ENCODE assay signal across 18 cellular contexts in genomic region chr15:86398986-86399677, GRCh38.
DNase-seq lines count a peak whose midpoint lies in the region; ATAC-seq and TF ChIP-seq lines count a peak whose summit lies in the region.
"Had no signal": no experiment of that assay in that cellular context is flagged by ENCODE, and none has a peak within 500 bp of the region (broad histone marks: within the 10 kb centered on the region; RNA-seq: fewer than 3 reads in every experiment).

No MANE protein-coding gene starts in this region.

- H3K27ac ChIP-seq in VCaP (peak overlapping the region; percentile 96), heart left ventricle (no peak overlapping the region), testis (no peak overlapping the region)
- H3K27ac ChIP-seq: A549 had no signal

- H3K36me3 ChIP-seq in heart left ventricle (no peaks in the 10 kb centered on the region), testis (ENCODE audit: low read depth, missing control alignments) (no peaks in the 10 kb centered on the region)
- H3K36me3 ChIP-seq: MG63 had no signal

- DNase-seq in heart left ventricle (peak in 2 of 5 donors; percentile 24 to 41), posterior vena cava (ENCODE audit: low spot score) (peak; percentile 79), testis (peak; percentile 26), NCI-H524 treated with DMSO at 0.1 percent for 48 hours (lab: John Stamatoyannopoulos, UW) (no peak)
- DNase-seq: IMR-90, MG63, NCI-H1417, NCI-H187, NCI-H446, NCI-H526 treated with DMSO at 0.1 percent for 48 hours, OCI-M1, SIG-M5 had no signal

- TF ChIP-seq POLR2A in heart left ventricle (IDR thresholded peaks at IDR 0.05), result no peak
- no peak for TF ChIP-seq POLR2A in testis (IDR thresholded peaks at IDR 0.05)

- H3K9me3 ChIP-seq in heart left ventricle, result no peaks in the 10 kb centered on the region
- no peaks in the 10 kb centered on the region for H3K9me3 ChIP-seq in testis
- H3K9me3 ChIP-seq: A549, MG63 had no signal

- TF ChIP-seq CTCF in VCaP (conservative IDR thresholded peaks at IDR 0.05) (no peak), heart left ventricle (IDR thresholded peaks at IDR 0.05) (no peak), testis (IDR thresholded peaks at IDR 0.05) (no peak)

- H3K27me3 ChIP-seq in heart left ventricle (no peaks in the 10 kb centered on the region), testis (no peaks in the 10 kb centered on the region)
- H3K27me3 ChIP-seq: MG63 had no signal

- ATAC-seq in heart left ventricle (peak; percentile 38 to 73 (median 50)), GM18519 (IDR thresholded peaks at IDR 0.05; ENCODE audit: low FRiP score, unreplicated experiment) (no peak), HG02678 (IDR thresholded peaks at IDR 0.05; ENCODE audit: unreplicated experiment) (no peak)
- ATAC-seq: A549, GM23338, HCT116 had no signal

- no peak overlapping the region for H3K4me3 ChIP-seq in heart left ventricle
- H3K4me3 ChIP-seq in testis, result no peak overlapping the region
- H3K4me3 ChIP-seq: A549, GM23338, MG63 had no signal

- H3K4me1 ChIP-seq in heart left ventricle (no peaks in the 10 kb centered on the region), testis (no peaks in the 10 kb centered on the region)
- H3K4me1 ChIP-seq: A549 had no signal

- 51 to 75% (median 65%) methylated on average over 5 of the region's 5 CpGs for WGBS in heart left ventricle, 4 donors
- 39 to 63% methylated on average over 5 of the region's 5 CpGs for WGBS in testis, 2 donors

- intact Hi-C loops in heart left ventricle (cut with DNase I) (no loop called here), posterior vena cava (cut with DNase I) (no loop called here), testis (cut with DNase I; ENCODE audit: low total_unique reads) (no loop called here)

Comparison
In these comparisons a context has a peak if more than half of its experiments do, and no peak if none do; other contexts are left out.
1. ATAC-seq: peak in heart left ventricle (4 of 4); none in GM18519 (single experiment) and HG02678 (single experiment).